In the genomic region with DNA sequence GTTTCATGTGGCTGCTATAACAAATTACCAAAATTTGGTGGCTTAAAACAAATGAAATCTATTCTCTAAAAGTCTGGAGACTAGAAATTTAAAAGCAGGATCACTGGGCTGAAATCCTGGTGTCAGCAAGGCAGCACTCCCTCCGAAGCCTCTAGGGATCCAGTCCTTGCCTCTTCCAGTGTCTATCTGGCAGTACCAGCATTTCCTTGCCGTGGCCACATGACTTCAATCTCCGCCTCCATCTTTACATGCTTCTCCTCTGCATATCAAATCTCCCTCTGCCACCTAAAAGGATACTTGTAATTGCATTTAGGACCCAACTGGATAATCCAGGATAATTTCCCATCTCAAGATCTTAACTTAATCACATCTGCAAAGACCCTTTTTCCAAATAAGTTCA, we compare ENCODE assay signal across 15 cellular contexts. TPM values are rescaled to one million over a fixed set of nuclear protein-coding genes. Genes with fewer than 3 reads are reported as not detected.
DNase-seq lines count a peak whose midpoint lies in the region; ATAC-seq and TF ChIP-seq lines count a peak whose summit lies in the region.
"Had no signal": no experiment of that assay in that cellular context is flagged by ENCODE, and none has a peak within 500 bp of the region (broad histone marks: within the 10 kb centered on the region; RNA-seq: fewer than 3 reads in every experiment).

No MANE protein-coding gene starts in this region.

- H3K79me1 ChIP-seq in IMR-90 (ENCODE audit: low read depth in 1 of 2, low read length in 2 of 2), result peaks cover 39 to 65% of the 10 kb centered on the region in 2 experiments

- no peak overlapping the region for H3K9ac ChIP-seq in IMR-90 (ENCODE audit: low read depth, low read length)

- H3K27ac Mint-ChIP-seq in T-helper 17 cell, result peak overlapping the region; percentile 72
- H3K27ac Mint-ChIP-seq: activated CD4-positive, alpha-beta T cell treated with anti-CD3 and anti-CD28 coated beads, Interleukin-2, amount 10 ng/mL, durations not matched to agents 7 days and 5 days; stimulated activated naive CD8-positive, alpha-beta T cell treated with anti-CD3 and anti-CD28 coated beads, Interleukin-15, amount 100 ng/mL, for 72 hours had no signal

- in situ Hi-C loops in IMR-90 (cut with MboI; ENCODE audit: low sequenced_read_pairs), result no loop called here

- H3K9me3 ChIP-seq in IMR-90 (ENCODE audit: control insufficient read depth, insufficient read depth, low read length), result no peaks in the 10 kb centered on the region
- H3K9me3 ChIP-seq in T-helper 17 cell (ENCODE audit: control insufficient read depth, low read length, poor library complexity, severe bottlenecking), result no peaks in the 10 kb centered on the region
- H3K9me3 ChIP-seq in thoracic aorta, result no peaks in the 10 kb centered on the region

- H3K4me1 Mint-ChIP-seq in T-helper 17 cell, result peaks cover 23% of the 10 kb centered on the region

- H4K8ac ChIP-seq in IMR-90 (ENCODE audit: low read depth in 2 of 2, low read length in 2 of 2), result peak overlapping the region; percentile 65 to 85; a peak in 3 of 4 replicates

- H2BK20ac ChIP-seq in IMR-90 (ENCODE audit: low read depth, low read length), result peak overlapping the region; percentile 87

- peak overlapping the region; percentile 72 for H2BK5ac ChIP-seq in IMR-90 (ENCODE audit: low read depth, low read length, poor library complexity, severe bottlenecking)

- no TSS peak for BruUV-seq in IMR-90 (replicated peaks; lab: Mats Ljungman, UMichigan)

- peaks cover 19% of the 10 kb centered on the region for H3K4me1 ChIP-seq in IMR-90 (ENCODE audit: control insufficient read depth, insufficient read depth, low read length)
- peaks cover 32 to 66% of the 10 kb centered on the region in 2 donors for H3K4me1 ChIP-seq in thoracic aorta (ENCODE audit: control insufficient read depth in 1 of 2, low read depth in 2 of 2)

- intact Hi-C loops in IMR-90 (cut with micrococcal nuclease), result no loop called here

- TF ChIP-seq CTCF in IMR-90 (conservative IDR thresholded peaks at IDR 0.05; ENCODE audit: low read depth, low read length) (no peak), fibroblast of the aortic adventitia (IDR thresholded peaks at IDR 0.05; ENCODE audit: insufficient read depth, low read length) (no peak), thoracic aorta (IDR thresholded peaks at IDR 0.05) (no peak)

- ATAC-seq in IMR-90 (ENCODE audit: low read depth) (no peak), T-helper 17 cell (no peak), thoracic aorta (ENCODE audit: insufficient number of reproducible peaks, low FRiP score, low read depth) (no peak), HG02571 (IDR thresholded peaks at IDR 0.05; ENCODE audit: unreplicated experiment) (no peak)
- ATAC-seq: stimulated activated naive CD8-positive, alpha-beta T cell treated with anti-CD3 and anti-CD28 coated beads, Interleukin-15, amount 100 ng/mL, for 72 hours had no signal

- no peak overlapping the region for H3K4me3 Mint-ChIP-seq in T-helper 17 cell
- H3K4me3 Mint-ChIP-seq: activated CD4-positive, alpha-beta T cell treated with anti-CD3 and anti-CD28 coated beads, Interleukin-2, amount 10 ng/mL, durations not matched to agents 7 days and 5 days; activated naive CD4-positive, alpha-beta T cell treated with anti-CD3 and anti-CD28 coated beads, Interleukin-2, amount 10 ng/mL, durations not matched to agents 7 days and 5 days; stimulated activated naive CD8-positive, alpha-beta T cell treated with anti-CD3 and anti-CD28 coated beads, Interleukin-15, amount 100 ng/mL, for 72 hours had no signal

- H2AFZ ChIP-seq in IMR-90 (replicated peaks; ENCODE audit: low read length, poor library complexity), result peak overlapping the region; percentile 57

- no peak for TF ChIP-seq POLR2A in IMR-90 (IDR thresholded peaks at IDR 0.05; ENCODE audit: low read depth, low read length)

- 78% methylated on average over 3 of the region's 3 CpGs; no CpG with 5 or more reads in 1 of the 2 experiments for WGBS in IMR-90 (ENCODE audit: extremely low coverage in 2 of 2, insufficient read length in 1 of 2), 2 experiments

- peaks cover 5% of the 10 kb centered on the region for H3K9me1 ChIP-seq in IMR-90 (ENCODE audit: insufficient read depth, low read length)

- no peak for DNase-seq in IMR-90
- DNase-seq in T-helper 17 cell, result no peak
- DNase-seq in fibroblast of the aortic adventitia (ENCODE audit: low read depth), result peak; percentile 49
- DNase-seq in thoracic aorta (ENCODE audit: low spot score), result no peak
- no peak for DNase-seq in DMS153 treated with DMSO at 0.1 percent for 48 hours (lab: John Stamatoyannopoulos, UW; ENCODE audit: unreplicated experiment)
- no peak for DNase-seq in activated CD4-positive, alpha-beta T cell treated with anti-CD3 and anti-CD28 coated beads, Interleukin-2, amount 50 U/mL, for 1 hour
- DNase-seq: activated CD4-positive, alpha-beta T cell treated with anti-CD3 and anti-CD28 coated beads, Interleukin-2, amount 10 ng/mL, durations not matched to agents 7 days and 5 days; activated naive CD4-positive, alpha-beta T cell treated with anti-CD3 and anti-CD28 coated beads, Interleukin-2, amount 10 ng/mL, durations not matched to agents 7 days and 5 days; DMS79 treated with DMSO at 0.1 percent for 48 hours; dorsolateral prefrontal cortex; hippocampal formation; NCI-H187; stimulated activated CD4-positive, alpha-beta T cell treated with anti-CD3 and anti-CD28 coated beads, Interleukin-15, amount 100 ng/mL, for 24 hours; stimulated activated naive CD8-positive, alpha-beta T cell treated with anti-CD3 and anti-CD28 coated beads, Interleukin-15, amount 100 ng/mL, for 72 hours had no signal

- H2AK9ac ChIP-seq in IMR-90 (replicated peaks; ENCODE audit: low read depth, low read length, poor library complexity), result no peak overlapping the region

- H3K18ac ChIP-seq in IMR-90 (ENCODE audit: low read depth, low read length), result peak overlapping the region; percentile 61

- peak overlapping the region; percentile 88 for H3K14ac ChIP-seq in IMR-90 (replicated peaks; ENCODE audit: low read depth, low read length)

- H3K4me3 ChIP-seq in IMR-90 (ENCODE audit: insufficient read depth, low read depth, low read length) (no peak overlapping the region), fibroblast of the aortic adventitia (ENCODE audit: low read depth, low read length) (peak overlapping the region; percentile 34), thoracic aorta (peak overlapping the region; percentile 24)
- H3K4me3 ChIP-seq: dorsolateral prefrontal cortex had no signal

- POLR2A ChIA-PET in IMR-90 (lab: Charles Lee; ENCODE audit: unreplicated experiment), result no interaction called here

- H2AK5ac ChIP-seq in IMR-90 (ENCODE audit: low read depth, low read length), result peak overlapping the region; percentile 92

- peak overlapping the region; percentile 78 for H4K91ac ChIP-seq in IMR-90 (ENCODE audit: insufficient read depth, low read depth, low read length)

- CTCF ChIA-PET in IMR-90 (lab: Yijun Ruan, JAX), result no interaction called here

- H4K5ac ChIP-seq in IMR-90 (ENCODE audit: low read depth, low read length), result peak overlapping the region; percentile 45

- H3K27ac ChIP-seq in IMR-90 (ENCODE audit: insufficient read depth, low read length) (peak overlapping the region; percentile 60), thoracic aorta (peak overlapping the region; percentile 15 to 54)
- H3K27ac ChIP-seq: dorsolateral prefrontal cortex had no signal

- peak overlapping the region; percentile 94 for H2BK120ac ChIP-seq in IMR-90 (ENCODE audit: low read depth, low read length)

- dilution Hi-C loops in IMR-90 (cut with HindIII; ENCODE audit: low sequenced_read_pairs, unreplicated experiment), result no loop called here

- peak overlapping the region; percentile 66 for H3K4me2 ChIP-seq in IMR-90 (ENCODE audit: low read depth, low read length)

- no peaks in the 10 kb centered on the region for H3K27me3 Mint-ChIP-seq in T-helper 17 cell
- H3K27me3 Mint-ChIP-seq: activated CD4-positive, alpha-beta T cell treated with anti-CD3 and anti-CD28 coated beads, Interleukin-2, amount 10 ng/mL, durations not matched to agents 7 days and 5 days; activated naive CD4-positive, alpha-beta T cell treated with anti-CD3 and anti-CD28 coated beads, Interleukin-2, amount 10 ng/mL, durations not matched to agents 7 days and 5 days; stimulated activated naive CD8-positive, alpha-beta T cell treated with anti-CD3 and anti-CD28 coated beads, Interleukin-15, amount 100 ng/mL, for 72 hours had no signal

- H3K36me3 ChIP-seq in IMR-90 (ENCODE audit: control insufficient read depth, insufficient read depth, low read length) (no peaks in the 10 kb centered on the region), thoracic aorta (no peaks in the 10 kb centered on the region)

- H2BK15ac ChIP-seq in IMR-90 (ENCODE audit: low read depth, low read length), result peak overlapping the region; percentile 97

- no peaks in the 10 kb centered on the region for H4K20me1 ChIP-seq in IMR-90 (ENCODE audit: insufficient read depth, low read length)

- peak overlapping the region; percentile 56; the same call in 1 of the 2 replicates for H3K56ac ChIP-seq in IMR-90 (ENCODE audit: extremely low read depth, insufficient read depth, low read length)

- no peaks in the 10 kb centered on the region for H3K27me3 ChIP-seq in IMR-90 (ENCODE audit: control insufficient read depth, insufficient read depth, low read length)
- H3K27me3 ChIP-seq in thoracic aorta (replicated peaks; ENCODE audit: insufficient read depth), result no peaks in the 10 kb centered on the region
- H3K27me3 ChIP-seq: dorsolateral prefrontal cortex had no signal

- peak overlapping the region; percentile 86 for H3K23ac ChIP-seq in IMR-90 (ENCODE audit: low read depth, low read length)

- peak overlapping the region; percentile 86 for H3K4ac ChIP-seq in IMR-90 (ENCODE audit: low read depth, low read length)

- H3K36me3 Mint-ChIP-seq in T-helper 17 cell (ENCODE audit: low read depth), result no peaks in the 10 kb centered on the region

- no peak for TF ChIP-seq RAD21 in IMR-90 (IDR thresholded peaks at IDR 0.05; ENCODE audit: low read length)

TF ChIP-seq in IMR-90, 13 proteins besides CTCF, POLR2A, EP300 and RAD21:
- TF ChIP-seq MAZ (IDR thresholded peaks at IDR 0.05; ENCODE audit: borderline replicate concordance, low read depth, low read length) (no peak), SMC3 (IDR thresholded peaks at IDR 0.05; ENCODE audit: low read depth, low read length) (no peak), NFE2L2 (IDR thresholded peaks at IDR 0.05; ENCODE audit: low read depth, low read length) (no peak), RFX5 (IDR thresholded peaks at IDR 0.05; ENCODE audit: low read depth, low read length) (no peak)

RNA-seq across cellular contexts. Expression of a gene that starts 30.2 kb away (rescaled TPM):
- total RNA-seq in IMR-90 (2012; rRNA removed) (17.0 and 25.0 TPM in 2 replicates), T-helper 17 cell (10 to 100 TPM in 1 of 2 donors, 1 to 10 TPM in 1; 3.7 to 26.7 TPM), fibroblast of the aortic adventitia (ENCODE audit: low replicate concordance) (26.2 and 65.8 TPM in 2 replicates), thoracic aorta (10 to 100 TPM; 24.8 to 37.0 TPM)
- 5.0 and 6.2 TPM in 2 replicates for polyA plus RNA-seq in IMR-90 (2012; rRNA removed)
- polyA plus RNA-seq in IMR-90 (2012; cell fraction: cytosol; rRNA removed), result 1.0 and 1.2 TPM in 2 replicates
- polyA plus RNA-seq in IMR-90 (2012; cell fraction: nucleus; rRNA removed; ENCODE audit: low replicate concordance), result 0.46 and 3.5 TPM in 2 replicates
